In the genomic region with DNA sequence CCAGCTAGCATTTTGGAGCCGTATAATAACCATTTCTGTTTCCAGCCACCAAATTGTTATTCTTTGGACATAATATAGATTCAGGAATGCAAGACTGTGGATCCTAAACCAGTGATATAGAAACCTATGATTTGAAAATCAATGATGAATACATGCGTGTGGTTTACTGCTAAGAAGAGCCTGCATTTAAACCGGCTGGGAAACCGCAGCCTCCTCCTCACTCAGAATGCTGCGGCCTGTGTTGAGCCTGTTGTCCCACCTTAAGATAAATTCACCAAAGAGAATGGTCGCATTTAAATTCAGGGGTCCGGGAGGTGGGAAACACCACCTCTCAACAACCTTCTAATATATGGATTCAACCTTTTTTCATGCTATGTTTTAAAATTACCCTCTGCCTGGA, we compare ENCODE assay signal across 3 cellular contexts.
TF ChIP-seq lines count a peak whose summit lies in the region.

No MANE protein-coding gene starts in this region.

TF ChIP-seq in SK-N-SH, 30 proteins besides CTCF, POLR2A, EP300 and RAD21 (continued from another document):
- TF ChIP-seq FOXM1 (IDR thresholded peaks at IDR 0.05; ENCODE audit: low read depth) (no peak), YY1 (IDR thresholded peaks at IDR 0.05; ENCODE audit: low read depth) (no peak), MEF2A (IDR thresholded peaks at IDR 0.05; ENCODE audit: borderline replicate concordance, low read depth) (no peak), MXI1 (IDR thresholded peaks at IDR 0.05; ENCODE audit: low read depth, low read length) (no peak), POLR2AphosphoS5 (IDR thresholded peaks at IDR 0.05; ENCODE audit: low read depth, low read length) (no peak)
- TF ChIP-seq, protein P1, sequence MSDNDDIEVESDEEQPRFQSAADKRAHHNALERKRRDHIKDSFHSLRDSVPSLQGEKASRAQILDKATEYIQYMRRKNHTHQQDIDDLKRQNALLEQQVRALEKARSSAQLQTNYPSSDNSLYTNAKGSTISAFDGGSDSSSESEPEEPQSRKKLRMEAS (IDR thresholded peaks at IDR 0.05; ENCODE audit: low read depth): no peak
- TF ChIP-seq, protein P2, sequence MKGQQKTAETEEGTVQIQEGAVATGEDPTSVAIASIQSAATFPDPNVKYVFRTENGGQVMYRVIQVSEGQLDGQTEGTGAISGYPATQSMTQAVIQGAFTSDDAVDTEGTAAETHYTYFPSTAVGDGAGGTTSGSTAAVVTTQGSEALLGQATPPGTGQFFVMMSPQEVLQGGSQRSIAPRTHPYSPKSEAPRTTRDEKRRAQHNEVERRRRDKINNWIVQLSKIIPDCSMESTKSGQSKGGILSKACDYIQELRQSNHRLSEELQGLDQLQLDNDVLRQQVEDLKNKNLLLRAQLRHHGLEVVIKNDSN (IDR thresholded peaks at IDR 0.05; ENCODE audit: borderline replicate concordance, low read depth): no peak
TF ChIP-seq in SK-N-SH: peak in this region for 0.

TF ChIP-seq in SK-N-SH treated with all-trans-retinoic acid at 6 μM for 48 hours, 23 proteins besides CTCF, POLR2A, EP300 and RAD21 (continued from another document):
- TF ChIP-seq BACH2 (CRISPR knock-in tag; IDR thresholded peaks at IDR 0.05; ENCODE audit: borderline replicate concordance) (no peak), SNAI2 (CRISPR knock-in tag; IDR thresholded peaks at IDR 0.05) (no peak), ZNF8 (CRISPR knock-in tag; IDR thresholded peaks at IDR 0.05) (no peak)

TF ChIP-seq in GM23338, 12 proteins besides CTCF, POLR2A, EP300 and RAD21 (continued from another document):
- TF ChIP-seq, protein P3, sequence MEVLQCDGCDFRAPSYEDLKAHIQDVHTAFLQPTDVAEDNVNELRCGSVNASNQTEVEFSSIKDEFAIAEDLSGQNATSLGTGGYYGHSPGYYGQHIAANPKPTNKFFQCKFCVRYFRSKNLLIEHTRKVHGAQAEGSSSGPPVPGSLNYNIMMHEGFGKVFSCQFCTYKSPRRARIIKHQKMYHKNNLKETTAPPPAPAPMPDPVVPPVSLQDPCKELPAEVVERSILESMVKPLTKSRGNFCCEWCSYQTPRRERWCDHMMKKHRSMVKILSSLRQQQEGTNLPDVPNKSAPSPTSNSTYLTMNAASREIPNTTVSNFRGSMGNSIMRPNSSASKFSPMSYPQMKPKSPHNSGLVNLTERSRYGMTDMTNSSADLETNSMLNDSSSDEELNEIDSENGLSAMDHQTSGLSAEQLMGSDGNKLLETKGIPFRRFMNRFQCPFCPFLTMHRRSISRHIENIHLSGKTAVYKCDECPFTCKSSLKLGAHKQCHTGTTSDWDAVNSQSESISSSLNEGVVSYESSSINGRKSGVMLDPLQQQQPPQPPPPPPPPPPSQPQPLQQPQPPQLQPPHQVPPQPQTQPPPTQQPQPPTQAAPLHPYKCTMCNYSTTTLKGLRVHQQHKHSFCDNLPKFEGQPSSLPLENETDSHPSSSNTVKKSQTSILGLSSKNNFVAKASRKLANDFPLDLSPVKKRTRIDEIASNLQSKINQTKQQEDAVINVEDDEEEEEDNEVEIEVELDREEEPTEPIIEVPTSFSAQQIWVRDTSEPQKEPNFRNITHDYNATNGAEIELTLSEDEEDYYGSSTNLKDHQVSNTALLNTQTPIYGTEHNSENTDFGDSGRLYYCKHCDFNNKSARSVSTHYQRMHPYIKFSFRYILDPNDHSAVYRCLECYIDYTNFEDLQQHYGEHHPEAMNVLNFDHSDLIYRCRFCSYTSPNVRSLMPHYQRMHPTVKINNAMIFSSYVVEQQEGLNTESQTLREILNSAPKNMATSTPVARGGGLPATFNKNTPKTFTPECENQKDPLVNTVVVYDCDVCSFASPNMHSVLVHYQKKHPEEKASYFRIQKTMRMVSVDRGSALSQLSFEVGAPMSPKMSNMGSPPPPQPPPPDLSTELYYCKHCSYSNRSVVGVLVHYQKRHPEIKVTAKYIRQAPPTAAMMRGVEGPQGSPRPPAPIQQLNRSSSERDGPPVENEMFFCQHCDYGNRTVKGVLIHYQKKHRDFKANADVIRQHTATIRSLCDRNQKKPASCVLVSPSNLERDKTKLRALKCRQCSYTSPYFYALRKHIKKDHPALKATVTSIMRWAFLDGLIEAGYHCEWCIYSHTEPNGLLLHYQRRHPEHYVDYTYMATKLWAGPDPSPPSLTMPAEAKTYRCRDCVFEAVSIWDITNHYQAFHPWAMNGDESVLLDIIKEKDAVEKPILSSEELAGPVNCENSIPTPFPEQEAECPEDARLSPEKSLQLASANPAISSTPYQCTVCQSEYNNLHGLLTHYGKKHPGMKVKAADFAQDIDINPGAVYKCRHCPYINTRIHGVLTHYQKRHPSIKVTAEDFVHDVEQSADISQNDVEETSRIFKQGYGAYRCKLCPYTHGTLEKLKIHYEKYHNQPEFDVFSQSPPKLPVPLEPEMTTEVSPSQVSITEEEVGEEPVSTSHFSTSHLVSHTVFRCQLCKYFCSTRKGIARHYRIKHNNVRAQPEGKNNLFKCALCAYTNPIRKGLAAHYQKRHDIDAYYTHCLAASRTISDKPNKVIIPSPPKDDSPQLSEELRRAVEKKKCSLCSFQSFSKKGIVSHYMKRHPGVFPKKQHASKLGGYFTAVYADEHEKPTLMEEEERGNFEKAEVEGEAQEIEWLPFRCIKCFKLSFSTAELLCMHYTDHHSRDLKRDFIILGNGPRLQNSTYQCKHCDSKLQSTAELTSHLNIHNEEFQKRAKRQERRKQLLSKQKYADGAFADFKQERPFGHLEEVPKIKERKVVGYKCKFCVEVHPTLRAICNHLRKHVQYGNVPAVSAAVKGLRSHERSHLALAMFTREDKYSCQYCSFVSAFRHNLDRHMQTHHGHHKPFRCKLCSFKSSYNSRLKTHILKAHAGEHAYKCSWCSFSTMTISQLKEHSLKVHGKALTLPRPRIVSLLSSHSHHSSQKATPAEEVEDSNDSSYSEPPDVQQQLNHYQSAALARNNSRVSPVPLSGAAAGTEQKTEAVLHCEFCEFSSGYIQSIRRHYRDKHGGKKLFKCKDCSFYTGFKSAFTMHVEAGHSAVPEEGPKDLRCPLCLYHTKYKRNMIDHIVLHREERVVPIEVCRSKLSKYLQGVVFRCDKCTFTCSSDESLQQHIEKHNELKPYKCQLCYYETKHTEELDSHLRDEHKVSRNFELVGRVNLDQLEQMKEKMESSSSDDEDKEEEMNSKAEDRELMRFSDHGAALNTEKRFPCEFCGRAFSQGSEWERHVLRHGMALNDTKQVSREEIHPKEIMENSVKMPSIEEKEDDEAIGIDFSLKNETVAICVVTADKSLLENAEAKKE (CRISPR knock-in tag; IDR thresholded peaks at IDR 0.05): no peak
- TF ChIP-seq STAT1 (IDR thresholded peaks at IDR 0.05; ENCODE audit: unreplicated experiment): no peak
- no peak for TF ChIP-seq NANOG (IDR thresholded peaks at IDR 0.05; ENCODE audit: borderline replicate concordance)
- TF ChIP-seq POLR2AphosphoS5 (IDR thresholded peaks at IDR 0.05; ENCODE audit: low read depth): no peak
- TF ChIP-seq, protein P4, sequence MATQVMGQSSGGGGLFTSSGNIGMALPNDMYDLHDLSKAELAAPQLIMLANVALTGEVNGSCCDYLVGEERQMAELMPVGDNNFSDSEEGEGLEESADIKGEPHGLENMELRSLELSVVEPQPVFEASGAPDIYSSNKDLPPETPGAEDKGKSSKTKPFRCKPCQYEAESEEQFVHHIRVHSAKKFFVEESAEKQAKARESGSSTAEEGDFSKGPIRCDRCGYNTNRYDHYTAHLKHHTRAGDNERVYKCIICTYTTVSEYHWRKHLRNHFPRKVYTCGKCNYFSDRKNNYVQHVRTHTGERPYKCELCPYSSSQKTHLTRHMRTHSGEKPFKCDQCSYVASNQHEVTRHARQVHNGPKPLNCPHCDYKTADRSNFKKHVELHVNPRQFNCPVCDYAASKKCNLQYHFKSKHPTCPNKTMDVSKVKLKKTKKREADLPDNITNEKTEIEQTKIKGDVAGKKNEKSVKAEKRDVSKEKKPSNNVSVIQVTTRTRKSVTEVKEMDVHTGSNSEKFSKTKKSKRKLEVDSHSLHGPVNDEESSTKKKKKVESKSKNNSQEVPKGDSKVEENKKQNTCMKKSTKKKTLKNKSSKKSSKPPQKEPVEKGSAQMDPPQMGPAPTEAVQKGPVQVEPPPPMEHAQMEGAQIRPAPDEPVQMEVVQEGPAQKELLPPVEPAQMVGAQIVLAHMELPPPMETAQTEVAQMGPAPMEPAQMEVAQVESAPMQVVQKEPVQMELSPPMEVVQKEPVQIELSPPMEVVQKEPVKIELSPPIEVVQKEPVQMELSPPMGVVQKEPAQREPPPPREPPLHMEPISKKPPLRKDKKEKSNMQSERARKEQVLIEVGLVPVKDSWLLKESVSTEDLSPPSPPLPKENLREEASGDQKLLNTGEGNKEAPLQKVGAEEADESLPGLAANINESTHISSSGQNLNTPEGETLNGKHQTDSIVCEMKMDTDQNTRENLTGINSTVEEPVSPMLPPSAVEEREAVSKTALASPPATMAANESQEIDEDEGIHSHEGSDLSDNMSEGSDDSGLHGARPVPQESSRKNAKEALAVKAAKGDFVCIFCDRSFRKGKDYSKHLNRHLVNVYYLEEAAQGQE (IDR thresholded peaks at IDR 0.05; ENCODE audit: unreplicated experiment): no peak
- TF ChIP-seq, protein P5, sequence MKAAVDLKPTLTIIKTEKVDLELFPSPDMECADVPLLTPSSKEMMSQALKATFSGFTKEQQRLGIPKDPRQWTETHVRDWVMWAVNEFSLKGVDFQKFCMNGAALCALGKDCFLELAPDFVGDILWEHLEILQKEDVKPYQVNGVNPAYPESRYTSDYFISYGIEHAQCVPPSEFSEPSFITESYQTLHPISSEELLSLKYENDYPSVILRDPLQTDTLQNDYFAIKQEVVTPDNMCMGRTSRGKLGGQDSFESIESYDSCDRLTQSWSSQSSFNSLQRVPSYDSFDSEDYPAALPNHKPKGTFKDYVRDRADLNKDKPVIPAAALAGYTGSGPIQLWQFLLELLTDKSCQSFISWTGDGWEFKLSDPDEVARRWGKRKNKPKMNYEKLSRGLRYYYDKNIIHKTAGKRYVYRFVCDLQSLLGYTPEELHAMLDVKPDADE (IDR thresholded peaks at IDR 0.05): no peak
- TF ChIP-seq EZH2phosphoT487 (IDR thresholded peaks at IDR 0.05; ENCODE audit: unreplicated experiment): no peak
- TF ChIP-seq ZNF331 (CRISPR knock-in tag; IDR thresholded peaks at IDR 0.05; ENCODE audit: low read depth): no peak
- no peak for TF ChIP-seq ZNF114 (CRISPR knock-in tag; IDR thresholded peaks at IDR 0.05)
